In the genomic region with DNA sequence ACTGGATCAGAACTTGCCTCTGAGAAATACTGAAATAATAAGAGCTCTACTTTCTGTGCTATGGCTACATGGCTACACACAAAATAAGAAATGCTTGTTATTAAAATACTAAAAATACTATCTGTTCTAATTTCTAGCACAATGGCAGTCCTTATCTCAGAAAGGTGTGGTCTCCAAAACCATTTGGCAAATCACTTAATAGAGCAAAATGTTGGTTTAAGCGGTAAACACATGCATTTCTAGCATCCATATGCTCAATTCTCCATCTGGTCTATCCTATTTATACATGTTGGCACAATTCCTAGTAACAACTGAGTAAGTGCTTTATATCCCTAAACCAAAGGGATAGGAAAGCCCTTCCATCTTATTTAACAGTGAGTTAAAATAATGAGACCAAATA, we compare ENCODE assay signal across 32 cellular contexts.
A peak's percentile ranks its signal among the peaks of the same experiment; 100 is the strongest.
DNase-seq lines count a peak whose midpoint lies in the region; ATAC-seq and TF ChIP-seq lines count a peak whose summit lies in the region.
"Had no signal": no experiment of that assay in that cellular context is flagged by ENCODE, and none has a peak within 500 bp of the region (broad histone marks: within the 10 kb centered on the region; RNA-seq: fewer than 3 reads in every experiment).

No MANE protein-coding gene starts in this region.

- DNase-seq in left ventricle myocardium superior (no peak), Right ventricle myocardium inferior (ENCODE audit: missing footprints) (no peak), NCI-H2171 (lab: John Stamatoyannopoulos, UW) (peak; percentile 90), adrenal gland (no peak), osteocyte (ENCODE audit: extremely low spot score, unreplicated experiment) (no peak), tibial artery (no peak)
- DNase-seq in activated CD4-positive, alpha-beta memory T cell treated with anti-CD3 and anti-CD28 coated beads for 36 hours, result no peak
- DNase-seq: activated B cell treated with CpG ODN at 0.5 μM for 24 hours; activated CD8-positive, alpha-beta memory T cell treated with anti-CD3 and anti-CD28 coated beads, Interleukin-2, amount 10 ng/mL, durations not matched to agents 7 days and 5 days; activated gamma-delta T cell treated with Interleukin-2 at 50 U/mL for 16 hours; activated naive CD8-positive, alpha-beta T cell treated with anti-CD3 and anti-CD28 coated beads, Interleukin-2, amount 50 U/mL, for 24 hours; activated T-cell treated with anti-CD3 and anti-CD28 coated beads, Interleukin-2, amount 50 U/mL, for 4 hours; AML-193; CD4-positive, CD25-positive, alpha-beta regulatory T cell; central memory CD4-positive, alpha-beta T cell; EL; H7; head of caudate nucleus; lower lobe of right lung; MG63; naive thymus-derived CD8-positive, alpha-beta T cell; NCI-H146; psoas muscle; RPMI8226; stimulated activated CD4-positive, alpha-beta T cell treated with anti-CD3 and anti-CD28 coated beads, Interleukin-2, amount 100 ng/mL, for 48 hours; stimulated activated naive CD8-positive, alpha-beta T cell treated with anti-CD3 and anti-CD28 coated beads, Interleukin-15, amount 100 ng/mL, for 72 hours; uterus had no signal

- H3K27me3 Mint-ChIP-seq in brain (no peaks in the 10 kb centered on the region), osteocyte (ENCODE audit: unreplicated experiment) (no peaks in the 10 kb centered on the region)
- no peaks in the 10 kb centered on the region for H3K27me3 Mint-ChIP-seq in activated CD4-positive, alpha-beta memory T cell treated with anti-CD3 and anti-CD28 coated beads for 36 hours
- H3K27me3 Mint-ChIP-seq: activated B cell treated with CpG ODN at 0.5 μM for 24 hours; activated CD8-positive, alpha-beta memory T cell treated with anti-CD3 and anti-CD28 coated beads, Interleukin-2, amount 10 ng/mL, durations not matched to agents 7 days and 5 days; activated naive CD8-positive, alpha-beta T cell treated with anti-CD3 and anti-CD28 coated beads, Interleukin-2, amount 50 U/mL, for 24 hours; CD4-positive, CD25-positive, alpha-beta regulatory T cell; dendritic cell treated with granulocyte-macrophage colony-stimulating factor and Interleukin-4, amounts not matched to agents 40 ng/mL and 50 ng/mL, for 4 days; naive thymus-derived CD8-positive, alpha-beta T cell; stimulated activated naive CD8-positive, alpha-beta T cell treated with anti-CD3 and anti-CD28 coated beads, Interleukin-15, amount 100 ng/mL, for 72 hours had no signal

- 89 to 92% (median 90%) methylated on average over 1 of the region's 1 CpG for WGBS in adrenal gland, 4 donors

- peak overlapping the region in 4 of 5 experiments; percentile 13 to 96 (median 73) for H3K27ac Mint-ChIP-seq in brain
- no peak overlapping the region for H3K27ac Mint-ChIP-seq in osteocyte (ENCODE audit: unreplicated experiment)
- H3K27ac Mint-ChIP-seq in activated CD4-positive, alpha-beta memory T cell treated with anti-CD3 and anti-CD28 coated beads for 36 hours, result no peak overlapping the region
- H3K27ac Mint-ChIP-seq: activated B cell treated with CpG ODN at 0.5 μM for 24 hours; activated CD8-positive, alpha-beta memory T cell treated with anti-CD3 and anti-CD28 coated beads, Interleukin-2, amount 10 ng/mL, durations not matched to agents 7 days and 5 days; activated naive CD8-positive, alpha-beta T cell treated with anti-CD3 and anti-CD28 coated beads, Interleukin-2, amount 50 U/mL, for 24 hours; CD4-positive, CD25-positive, alpha-beta regulatory T cell; dendritic cell treated with granulocyte-macrophage colony-stimulating factor and Interleukin-4, amounts not matched to agents 40 ng/mL and 50 ng/mL, for 4 days; naive thymus-derived CD8-positive, alpha-beta T cell; stimulated activated naive CD8-positive, alpha-beta T cell treated with anti-CD3 and anti-CD28 coated beads, Interleukin-15, amount 100 ng/mL, for 72 hours had no signal

- no peaks in the 10 kb centered on the region for H3K4me1 ChIP-seq in adrenal gland (replicated peaks in 1 of 2)
- H3K4me1 ChIP-seq in tibial artery, result no peaks in the 10 kb centered on the region
- H3K4me1 ChIP-seq: lower lobe of right lung, psoas muscle, SJSA1, uterus had no signal

- CTCF ChIA-PET in activated CD4-positive, alpha-beta memory T cell treated with anti-CD3 and anti-CD28 coated beads for 36 hours (lab: Charles Lee), result no interaction called here

- H3K27ac ChIP-seq in adrenal gland, result no peak overlapping the region
- no peak overlapping the region for H3K27ac ChIP-seq in tibial artery
- H3K27ac ChIP-seq: KMS-11, lower lobe of right lung, psoas muscle, SJSA1, uterus had no signal

- peak overlapping the region in 2 of 5 experiments; percentile 7 to 49 for H3K4me3 Mint-ChIP-seq in brain
- H3K4me3 Mint-ChIP-seq in osteocyte (ENCODE audit: unreplicated experiment), result no peak overlapping the region
- no peak overlapping the region for H3K4me3 Mint-ChIP-seq in activated CD4-positive, alpha-beta memory T cell treated with anti-CD3 and anti-CD28 coated beads for 36 hours
- H3K4me3 Mint-ChIP-seq: activated B cell treated with CpG ODN at 0.5 μM for 24 hours; activated CD8-positive, alpha-beta memory T cell treated with anti-CD3 and anti-CD28 coated beads, Interleukin-2, amount 10 ng/mL, durations not matched to agents 7 days and 5 days; activated naive CD8-positive, alpha-beta T cell treated with anti-CD3 and anti-CD28 coated beads, Interleukin-2, amount 50 U/mL, for 24 hours; activated T-cell treated with anti-CD3 and anti-CD28 coated beads, Interleukin-2, amount 50 U/mL, for 4 hours; CD4-positive, CD25-positive, alpha-beta regulatory T cell; dendritic cell treated with granulocyte-macrophage colony-stimulating factor and Interleukin-4, amounts not matched to agents 40 ng/mL and 50 ng/mL, for 4 days; naive thymus-derived CD8-positive, alpha-beta T cell; stimulated activated naive CD8-positive, alpha-beta T cell treated with anti-CD3 and anti-CD28 coated beads, Interleukin-15, amount 100 ng/mL, for 72 hours had no signal

- POLR2A ChIA-PET in activated CD4-positive, alpha-beta memory T cell treated with anti-CD3 and anti-CD28 coated beads for 36 hours (lab: Charles Lee), result no interaction called here

- ATAC-seq in left ventricle myocardium superior (peak; percentile 13), Right ventricle myocardium inferior (no peak)
- ATAC-seq: activated CD8-positive, alpha-beta memory T cell treated with anti-CD3 and anti-CD28 coated beads, Interleukin-2, amount 10 ng/mL, durations not matched to agents 7 days and 5 days; activated naive CD8-positive, alpha-beta T cell treated with anti-CD3 and anti-CD28 coated beads, Interleukin-2, amount 50 U/mL, for 24 hours; activated T-cell treated with anti-CD3 and anti-CD28 coated beads, Interleukin-2, amount 50 U/mL, for 4 hours; lower lobe of right lung; naive thymus-derived CD8-positive, alpha-beta T cell; psoas muscle; sciatic nerve; stimulated activated naive CD8-positive, alpha-beta T cell treated with anti-CD3 and anti-CD28 coated beads, Interleukin-15, amount 100 ng/mL, for 72 hours had no signal

- no peak for TF ChIP-seq CTCF in brain (conservative IDR thresholded peaks at IDR 0.05)
- TF ChIP-seq CTCF in adrenal gland (IDR thresholded peaks at IDR 0.05), result no peak
- no peak for TF ChIP-seq CTCF in osteocyte (IDR thresholded peaks at IDR 0.05)
- TF ChIP-seq CTCF in tibial artery (IDR thresholded peaks at IDR 0.05), result no peak

- H3K4me1 Mint-ChIP-seq in brain, result peaks cover 40% of the 10 kb centered on the region
- H3K4me1 Mint-ChIP-seq in osteocyte (ENCODE audit: unreplicated experiment), result no peaks in the 10 kb centered on the region
- peaks cover 1% of the 10 kb centered on the region for H3K4me1 Mint-ChIP-seq in activated CD4-positive, alpha-beta memory T cell treated with anti-CD3 and anti-CD28 coated beads for 36 hours (ENCODE audit: low read depth)

- H3K9me3 ChIP-seq in adrenal gland (replicated peaks in 1 of 3) (no peaks in the 10 kb centered on the region), tibial artery (no peaks in the 10 kb centered on the region)
- H3K9me3 ChIP-seq: lower lobe of right lung, MG63, psoas muscle, SJSA1, uterus had no signal

- H3K4me3 ChIP-seq in adrenal gland (no peak overlapping the region), tibial artery (no peak overlapping the region)
- H3K4me3 ChIP-seq: lower lobe of right lung, MG63, psoas muscle, SJSA1, uterus had no signal

- H3K36me3 ChIP-seq in adrenal gland (replicated peaks in 1 of 2), result no peaks in the 10 kb centered on the region
- no peaks in the 10 kb centered on the region for H3K36me3 ChIP-seq in tibial artery
- H3K36me3 ChIP-seq: MG63, SJSA1, uterus had no signal

- H3K36me3 Mint-ChIP-seq in brain, result no peaks in the 10 kb centered on the region
- H3K36me3 Mint-ChIP-seq in osteocyte (ENCODE audit: unreplicated experiment), result no peaks in the 10 kb centered on the region
- no peaks in the 10 kb centered on the region for H3K36me3 Mint-ChIP-seq in activated CD4-positive, alpha-beta memory T cell treated with anti-CD3 and anti-CD28 coated beads for 36 hours

- TF ChIP-seq POLR2A in adrenal gland (IDR thresholded peaks at IDR 0.05), result no peak

- no peaks in the 10 kb centered on the region for H3K9me3 Mint-ChIP-seq in brain
- H3K9me3 Mint-ChIP-seq in osteocyte (ENCODE audit: unreplicated experiment), result no peaks in the 10 kb centered on the region
- H3K9me3 Mint-ChIP-seq in activated CD4-positive, alpha-beta memory T cell treated with anti-CD3 and anti-CD28 coated beads for 36 hours, result no peaks in the 10 kb centered on the region
- H3K9me3 Mint-ChIP-seq: activated B cell treated with CpG ODN at 0.5 μM for 24 hours; activated naive CD8-positive, alpha-beta T cell treated with anti-CD3 and anti-CD28 coated beads, Interleukin-2, amount 50 U/mL, for 24 hours; activated T-cell treated with anti-CD3 and anti-CD28 coated beads, Interleukin-2, amount 50 U/mL, for 4 hours; CD4-positive, CD25-positive, alpha-beta regulatory T cell; dendritic cell treated with granulocyte-macrophage colony-stimulating factor and Interleukin-4, amounts not matched to agents 40 ng/mL and 50 ng/mL, for 4 days; naive thymus-derived CD8-positive, alpha-beta T cell; stimulated activated naive CD8-positive, alpha-beta T cell treated with anti-CD3 and anti-CD28 coated beads, Interleukin-15, amount 100 ng/mL, for 72 hours had no signal

- H3K27me3 ChIP-seq in adrenal gland, result no peaks in the 10 kb centered on the region
- H3K27me3 ChIP-seq in tibial artery, result no peaks in the 10 kb centered on the region
- H3K27me3 ChIP-seq: MG63, SJSA1, uterus had no signal

- intact Hi-C loops in left ventricle myocardium superior (cut with micrococcal nuclease) (no loop called here), Right ventricle myocardium inferior (cut with DNase I) (no loop called here), adrenal gland (cut with DNase I) (no loop called here), tibial artery (cut with DNase I; ENCODE audit: low total_unique reads) (no loop called here)
- intact Hi-C loops in activated CD4-positive, alpha-beta memory T cell treated with anti-CD3 and anti-CD28 coated beads for 36 hours (cut with micrococcal nuclease), result no loop called here

Comparison
In these comparisons a context has a peak if more than half of its experiments do, and no peak if none do; other contexts are left out.
1. H3K27ac Mint-ChIP-seq: peak in brain (4 of 5); none in osteocyte (single experiment) and activated CD4-positive, alpha-beta memory T cell treated with anti-CD3 and anti-CD28 coated beads for 36 hours (single experiment).